Comparison of ENCODE assay signal across 10 cellular contexts in genomic region chr12:19893514-19893913, GRCh38.
DNase-seq lines count a peak whose midpoint lies in the region; ATAC-seq and TF ChIP-seq lines count a peak whose summit lies in the region.
"Had no signal": no experiment of that assay in that cellular context is flagged by ENCODE, and none has a peak within 500 bp of the region (broad histone marks: within the 10 kb centered on the region; RNA-seq: fewer than 3 reads in every experiment).

No MANE protein-coding gene starts in this region.

- no peaks in the 10 kb centered on the region for H3K36me3 Mint-ChIP-seq in MCF 10A (ENCODE audit: insufficient read depth, unreplicated experiment)
- H3K36me3 Mint-ChIP-seq: CD4-positive, alpha-beta memory T cell; T-cell had no signal

- no peak for TF ChIP-seq POLR2A in breast epithelium (IDR thresholded peaks at IDR 0.05)

- H3K27ac ChIP-seq in breast epithelium (no peak overlapping the region), OCI-LY1 (ENCODE audit: low read depth, low read length, poor library complexity, severe bottlenecking) (no peak overlapping the region), upper lobe of right lung (no peak overlapping the region)

- CTCF ChIA-PET in MCF 10A (lab: Yijun Ruan, JAX): interaction anchor here (0.6 to 3.3 kb wide), 16 partner anchors 10 to 707 kb away, joined by 3 to 34 read pairs (median 4); no protein-coding TSS in a partner anchor

- H3K4me3 ChIP-seq in breast epithelium (no peak overlapping the region), OCI-LY1 (ENCODE audit: low read depth, low read length, poor library complexity, severe bottlenecking) (no peak overlapping the region), fibroblast of villous mesenchyme (ENCODE audit: low read depth, low read length) (no peak overlapping the region), upper lobe of right lung (no peak overlapping the region)

- H3K4me2 ChIP-seq in OCI-LY1 (ENCODE audit: low read length): no peak overlapping the region

- intact Hi-C loops in MCF 10A (cut with micrococcal nuclease): loop anchor here (1.0 kb wide), 2 partner anchors 136 to 154 kb away; no protein-coding TSS in a partner anchor
- intact Hi-C loops in breast epithelium (cut with DNase I; ENCODE audit: low total_unique reads): no loop called here
- intact Hi-C loops in upper lobe of right lung (cut with DNase I): no loop called here

- DNase-seq in MCF 10A (ENCODE audit: unreplicated experiment) (peak; percentile 38), breast epithelium (ENCODE audit: low spot score in 2 of 2) (no peak), fibroblast of villous mesenchyme (ENCODE audit: low read depth) (peak; percentile 69), upper lobe of right lung (no peak)
- DNase-seq: CD4-positive, alpha-beta memory T cell; T-cell had no signal

- H3K9me3 ChIP-seq in breast epithelium (no peaks in the 10 kb centered on the region), OCI-LY1 (ENCODE audit: low read length) (no peaks in the 10 kb centered on the region), upper lobe of right lung (no peaks in the 10 kb centered on the region)

- no peaks in the 10 kb centered on the region for H4K20me1 ChIP-seq in OCI-LY1 (ENCODE audit: insufficient read depth, low read length)

- no peak overlapping the region for H3K9ac ChIP-seq in OCI-LY1 (ENCODE audit: low read length)

- H3K79me2 ChIP-seq in OCI-LY1 (ENCODE audit: insufficient read depth, low read length): no peaks in the 10 kb centered on the region

- H3K27me3 ChIP-seq in breast epithelium: no peaks in the 10 kb centered on the region
- no peaks in the 10 kb centered on the region for H3K27me3 ChIP-seq in OCI-LY1 (ENCODE audit: insufficient read depth, low read length)
- H3K27me3 ChIP-seq in upper lobe of right lung: no peaks in the 10 kb centered on the region

- H3K4me3 Mint-ChIP-seq in MCF 10A (ENCODE audit: unreplicated experiment): no peak overlapping the region
- H3K4me3 Mint-ChIP-seq: CD4-positive, alpha-beta memory T cell; T-cell had no signal

- peak; percentile 24 for TF ChIP-seq CTCF in MCF 10A (IDR thresholded peaks at IDR 0.05; ENCODE audit: unreplicated experiment)
- no peak for TF ChIP-seq CTCF in breast epithelium (IDR thresholded peaks at IDR 0.05)
- TF ChIP-seq CTCF in OCI-LY1 (IDR thresholded peaks at IDR 0.05; ENCODE audit: low read length): peak; percentile 29; the same call in 1 of the 2 replicates
- TF ChIP-seq CTCF in fibroblast of villous mesenchyme (IDR thresholded peaks at IDR 0.05; ENCODE audit: insufficient read depth, low read depth, low read length): peak; percentile 54
- peak; percentile 22 for TF ChIP-seq CTCF in upper lobe of right lung (IDR thresholded peaks at IDR 0.05)

- H3K9me2 ChIP-seq in OCI-LY1 (ENCODE audit: low read depth, low read length): no peaks in the 10 kb centered on the region

- H3K27ac Mint-ChIP-seq in MCF 10A (ENCODE audit: low read depth, unreplicated experiment): no peak overlapping the region
- H3K27ac Mint-ChIP-seq: T-cell had no signal

- BruUV-seq in MCF 10A (replicated peaks; lab: Mats Ljungman, UMichigan): no TSS peak

- H3F3A ChIP-seq in OCI-LY1 (ENCODE audit: insufficient read depth, low read length): no peaks in the 10 kb centered on the region

- H3K36me3 ChIP-seq in breast epithelium (no peaks in the 10 kb centered on the region), OCI-LY1 (ENCODE audit: insufficient read depth, low read length) (no peaks in the 10 kb centered on the region), upper lobe of right lung (no peaks in the 10 kb centered on the region)

- H3K4me1 Mint-ChIP-seq in MCF 10A (ENCODE audit: insufficient read depth, unreplicated experiment): peaks cover 6% of the 10 kb centered on the region

- H2AFZ ChIP-seq in OCI-LY1 (ENCODE audit: low read length): no peak overlapping the region

- no peaks in the 10 kb centered on the region for H3K4me1 ChIP-seq in breast epithelium
- H3K4me1 ChIP-seq in OCI-LY1 (ENCODE audit: insufficient read depth, low read length, severe bottlenecking): peaks cover 10% of the 10 kb centered on the region
- H3K4me1 ChIP-seq in upper lobe of right lung: no peaks in the 10 kb centered on the region

- H3K9me3 Mint-ChIP-seq in MCF 10A (ENCODE audit: unreplicated experiment): no peaks in the 10 kb centered on the region
- H3K9me3 Mint-ChIP-seq: T-cell had no signal

- POLR2A ChIA-PET in MCF 10A (lab: Yijun Ruan, JAX): interaction anchor here (0.7 to 1.8 kb wide), 2 partner anchors 136 to 489 kb away, joined by 3 to 4 read pairs; no protein-coding TSS in a partner anchor

- peaks cover 57% of the 10 kb centered on the region for H3K27me3 Mint-ChIP-seq in MCF 10A (ENCODE audit: insufficient read depth, unreplicated experiment)
- H3K27me3 Mint-ChIP-seq: CD4-positive, alpha-beta memory T cell had no signal

- ATAC-seq in upper lobe of right lung: peak; percentile 72
- no peak for ATAC-seq in GM18873 (IDR thresholded peaks at IDR 0.05; ENCODE audit: low FRiP score, unreplicated experiment)
- no peak for ATAC-seq in HG03139 (IDR thresholded peaks at IDR 0.05; ENCODE audit: unreplicated experiment)
- no peak for ATAC-seq in HG02884 (IDR thresholded peaks at IDR 0.05; ENCODE audit: unreplicated experiment)
- ATAC-seq: T-cell had no signal

Comparison
In these comparisons a context has a peak if more than half of its experiments do, and no peak if none do; other contexts are left out.
1. DNase-seq: peak in MCF 10A (single experiment) and fibroblast of villous mesenchyme (single experiment); none in breast epithelium (0 of 2) and upper lobe of right lung (single experiment).
2. CTCF ChIP-seq: peak in MCF 10A (single experiment), OCI-LY1 (single experiment), fibroblast of villous mesenchyme (single experiment) and upper lobe of right lung (single experiment); none in breast epithelium (0 of 3).